ENCODE assay signal across 29 cellular contexts in genomic region chr4:38009949-38010348, GRCh38. TPM values are rescaled to one million over a fixed set of nuclear protein-coding genes. Genes with fewer than 3 reads are reported as not detected.
DNase-seq lines count a peak whose midpoint lies in the region; ATAC-seq and TF ChIP-seq lines count a peak whose summit lies in the region.
"Had no signal": no experiment of that assay in that cellular context is flagged by ENCODE, and none has a peak within 500 bp of the region (broad histone marks: within the 10 kb centered on the region; RNA-seq: fewer than 3 reads in every experiment).

No MANE protein-coding gene starts in this region.

- H3K9me3 ChIP-seq in left ventricle myocardium inferior (replicated peaks) (no peaks in the 10 kb centered on the region), gastroesophageal sphincter (no peaks in the 10 kb centered on the region), sigmoid colon (no peaks in the 10 kb centered on the region)
- H3K9me3 ChIP-seq: gastrocnemius medialis, pancreas had no signal

- TF ChIP-seq CTCF in left ventricle myocardium inferior (IDR thresholded peaks at IDR 0.05; ENCODE audit: borderline replicate concordance) (no peak), gastroesophageal sphincter (IDR thresholded peaks at IDR 0.05) (no peak), sigmoid colon (IDR thresholded peaks at IDR 0.05) (no peak)

- H3K4me1 ChIP-seq in left ventricle myocardium inferior (peaks cover 78% of the 10 kb centered on the region), gastroesophageal sphincter (peaks cover 10 to 97% (median 13%) of the 10 kb centered on the region in 3 donors), sigmoid colon (peaks cover 0 to 94% (median 83%) of the 10 kb centered on the region in 4 donors)

- H3K27me3 ChIP-seq in left ventricle myocardium inferior (ENCODE audit: low read depth) = no peaks in the 10 kb centered on the region
- no peaks in the 10 kb centered on the region for H3K27me3 ChIP-seq in gastroesophageal sphincter
- H3K27me3 ChIP-seq in sigmoid colon = no peaks in the 10 kb centered on the region
- H3K27me3 ChIP-seq: gastrocnemius medialis, pancreas had no signal

- H3K4me3 ChIP-seq in left ventricle myocardium inferior (no peak overlapping the region), gastroesophageal sphincter (no peak overlapping the region), sigmoid colon (no peak overlapping the region)
- H3K4me3 ChIP-seq: gastrocnemius medialis, pancreas had no signal

- DNase-seq in left ventricle myocardium inferior (no peak), Right ventricle myocardium inferior (ENCODE audit: missing footprints) (no peak), sigmoid colon (no peak), HT-29 (ENCODE audit: low spot score) (no peak), globus pallidus (ENCODE audit: low spot score) (no peak), NCI-H510A treated with DMSO at 0.1 percent for 48 hours (lab: John Stamatoyannopoulos, UW) (no peak), anterior cingulate cortex (lab: John Stamatoyannopoulos, UW) (no peak)
- DNase-seq: activated CD8-positive, alpha-beta T cell treated with anti-CD3 and anti-CD28 coated beads, Interleukin-2, amount 10 ng/mL, durations not matched to agents 7 days and 5 days; activated effector memory CD4-positive, alpha-beta T cell treated with anti-CD3 and anti-CD28 coated beads, Interleukin-2, amount 50 U/mL, for 16 hours; activated T-cell treated with anti-CD3 and anti-CD28 coated beads for 4 hours; cerebellar nuclear complex; effector CD4-positive, alpha-beta T cell; gastrocnemius medialis; H7; naive thymus-derived CD4-positive, alpha-beta T cell; NCI-H1105; NCI-H2029; NCI-H2227 treated with DMSO at 0.1 percent for 48 hours; pancreas; right cardiac atrium; stimulated activated CD4-positive, alpha-beta T cell treated with anti-CD3 and anti-CD28 coated beads, Interleukin-2, amount 100 ng/mL, for 48 hours; substantia nigra had no signal

- H3K36me3 ChIP-seq in left ventricle myocardium inferior = peaks cover 5% of the 10 kb centered on the region
- H3K36me3 ChIP-seq in gastroesophageal sphincter = peaks cover 0 to 7% of the 10 kb centered on the region in 2 donors
- peaks cover 0 to 6% (median 0%) of the 10 kb centered on the region in 4 donors for H3K36me3 ChIP-seq in sigmoid colon
- H3K36me3 ChIP-seq: gastrocnemius medialis, pancreas had no signal

- ATAC-seq in Right ventricle myocardium inferior (no peak), gastroesophageal sphincter (no peak)
- ATAC-seq: activated CD8-positive, alpha-beta T cell treated with anti-CD3 and anti-CD28 coated beads, Interleukin-2, amount 10 ng/mL, durations not matched to agents 7 days and 5 days; gastrocnemius medialis; naive thymus-derived CD4-positive, alpha-beta T cell; pancreas; right cardiac atrium had no signal

- H3K27ac ChIP-seq in left ventricle myocardium inferior (replicated peaks) (peak overlapping the region; percentile 46), gastroesophageal sphincter (peak overlapping the region in 3 of 4 donors; percentile 32 to 42 (median 35)), sigmoid colon (peak overlapping the region; percentile 19 to 80 (median 61))
- H3K27ac ChIP-seq: 22Rv1, gastrocnemius medialis, pancreas had no signal

- WGBS in gastroesophageal sphincter (ENCODE audit: low coverage in 1 of 2), 2 donors = 35 to 61% methylated on average over 3 of the region's 3 CpGs
- WGBS in sigmoid colon, 2 donors = 77 to 86% methylated on average over 3 of the region's 3 CpGs

- intact Hi-C loops in left ventricle myocardium inferior (cut with micrococcal nuclease) (no loop called here), Right ventricle myocardium inferior (cut with DNase I) (no loop called here), sigmoid colon (cut with DNase I) (no loop called here)

- TF ChIP-seq POLR2A in gastroesophageal sphincter (IDR thresholded peaks at IDR 0.05) (no peak), sigmoid colon (IDR thresholded peaks at IDR 0.05) (no peak)

- TF ChIP-seq EP300 in gastroesophageal sphincter (IDR thresholded peaks at IDR 0.05) (no peak), sigmoid colon (IDR thresholded peaks at IDR 0.05) (no peak)

RNA-seq across cellular contexts. Expression of gene PTTG2, which starts 49.8 kb away (rescaled TPM):
- total RNA-seq in left ventricle myocardium inferior (0.58 TPM), Right ventricle myocardium inferior (0.38 TPM), gastroesophageal sphincter (1 to 10 TPM in 2 of 4 donors, under 1 TPM in 1, not detected in 1; 0.62 to 3.5 (median 2.5) TPM), sigmoid colon (1 to 10 TPM; 2.4 to 7.7 (median 6.3) TPM)
- under 1 TPM in 1 of 3 donors, not detected in 2; 0.28 TPM for polyA plus RNA-seq in sigmoid colon
- not detected in 2 replicates for total RNA-seq in HT-29 (2014; rRNA removed; shearing (Covaris generic))
- total RNA-seq: Daoy, H7, mesothelial cell of epicardium, RPMI7951, SK-MEL-5 had no signal
- polyA plus RNA-seq: IgD-negative memory B cell had no signal
